ENCODE assay signal across 13 cellular contexts in genomic region chr1:26913754-26914619, GRCh38.
DNase-seq lines count a peak whose midpoint lies in the region; TF ChIP-seq lines count a peak whose summit lies in the region.
"Had no signal": no experiment of that assay in that cellular context is flagged by ENCODE, and none has a peak within 500 bp of the region (broad histone marks: within the 10 kb centered on the region; RNA-seq: fewer than 3 reads in every experiment).

Gene NR0B2, minus strand, starts transcription at chr1:26913975. Its CDS starts 35 bp downstream, at chr1:26913940.

- H3K27ac ChIP-seq in muscle layer of duodenum (ENCODE audit: low read length): peak within 1 kb of the TSS; percentile 75

- H3K4me1 ChIP-seq in muscle layer of duodenum (ENCODE audit: control insufficient read depth in 1 of 2, insufficient read depth in 2 of 2, low read length in 2 of 2): no peaks in the 10 kb centered on the region

- H3K9me3 ChIP-seq in muscle layer of duodenum (ENCODE audit: control insufficient read depth in 1 of 2, low read length in 2 of 2): no peaks in the 10 kb centered on the region

- DNase-seq in DMS53 treated with DMSO at 0.1 percent for 48 hours (lab: John Stamatoyannopoulos, UW; ENCODE audit: unreplicated experiment) (peak; percentile 99), NCI-H2107 treated with DMSO at 0.1 percent for 48 hours (lab: John Stamatoyannopoulos, UW; ENCODE audit: unreplicated experiment) (peak; percentile 99), cerebellar cortex (ENCODE audit: low spot score) (peak; percentile 59), NOMO-1 treated with DMSO at 0.1 percent for 48 hours (lab: John Stamatoyannopoulos, UW; ENCODE audit: unreplicated experiment) (no peak), RKO (ENCODE audit: low spot score) (no peak), GM10266 (ENCODE audit: extremely low spot score) (no peak), epidermal melanocyte (ENCODE audit: insufficient read length, low spot score) (no peak)
- DNase-seq: activated CD8-positive, alpha-beta T cell treated with anti-CD3 and anti-CD28 coated beads, Interleukin-2, amount 10 ng/mL, durations not matched to agents 7 days and 5 days; activated naive CD8-positive, alpha-beta T cell treated with anti-CD3 and anti-CD28 coated beads, Interleukin-2, amount 50 U/mL, for 24 hours; CD4-positive, alpha-beta memory T cell; IMR-90; stimulated activated naive B cell treated with anti-CD40 and anti-IgM and Interleukin-4, amounts not matched to agents 10 μg/mL and 1 μg/mL and 100 μg/mL, for 72 hours had no signal

- H3K36me3 ChIP-seq in muscle layer of duodenum (ENCODE audit: control insufficient read depth in 1 of 2, insufficient read depth in 2 of 2, low read length in 2 of 2): no peaks in the 10 kb centered on the region

- peak within 1 kb of the TSS in 1 of 2 donors; percentile 66 for H3K4me3 ChIP-seq in muscle layer of duodenum (ENCODE audit: low read depth in 1 of 2, low read length in 2 of 2)

- TF ChIP-seq CTCF in GM10266 (IDR thresholded peaks at IDR 0.05; ENCODE audit: control insufficient read depth, insufficient read depth, low read depth, missing control alignments): no peak

- H3K27me3 ChIP-seq in muscle layer of duodenum (ENCODE audit: low read depth, low read length): no peaks in the 10 kb centered on the region

Comparison
In these comparisons a context has a peak if more than half of its experiments do, and no peak if none do; other contexts are left out.
1. DNase-seq: peak in DMS53 treated with DMSO at 0.1 percent for 48 hours (single experiment), NCI-H2107 treated with DMSO at 0.1 percent for 48 hours (single experiment) and cerebellar cortex (single experiment); none in NOMO-1 treated with DMSO at 0.1 percent for 48 hours (single experiment), RKO (single experiment), GM10266 (single experiment) and epidermal melanocyte (single experiment).